Comparison of ENCODE assay signal across 27 cellular contexts in the genomic region with DNA sequence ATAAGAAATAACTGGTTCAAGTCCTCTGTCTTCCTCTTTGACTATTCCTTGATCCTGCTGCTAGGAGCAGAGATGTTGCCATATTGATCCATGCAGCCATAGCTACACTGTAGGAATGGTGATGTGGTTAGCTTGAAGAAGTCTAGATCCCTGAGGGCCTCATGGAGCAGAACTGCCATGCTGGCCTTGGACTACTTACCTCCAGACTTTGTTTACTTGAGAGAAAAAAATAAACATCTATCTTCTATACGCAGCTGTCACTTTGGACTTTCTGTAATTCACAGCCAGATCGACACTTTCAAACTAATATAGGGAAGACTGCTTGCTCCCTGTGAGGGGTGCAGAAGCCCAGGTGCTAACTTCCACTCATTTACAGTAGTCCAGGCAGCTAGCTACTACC.
"Had no signal": no experiment of that assay in that cellular context is flagged by ENCODE, and none has a peak within 500 bp of the region (broad histone marks: within the 10 kb centered on the region; RNA-seq: fewer than 3 reads in every experiment).

No MANE protein-coding gene starts in this region.

- H3K4me1 Mint-ChIP-seq: stimulated activated memory B cell treated with anti-CD40 and anti-IgM and Interleukin-4, amounts not matched to agents 10 μg/mL and 1 μg/mL and 100 μg/mL, for 72 hours had no signal

- H3K9me3 ChIP-seq: gastroesophageal sphincter, stomach, suprapubic skin, tibial nerve had no signal

- ATAC-seq: gastroesophageal sphincter; sciatic nerve; stimulated activated memory B cell treated with anti-CD40 and anti-IgM and Interleukin-4, amounts not matched to agents 10 μg/mL and 1 μg/mL and 100 μg/mL, for 72 hours had no signal

- H3K4me3 ChIP-seq: coronary artery, gastroesophageal sphincter, stomach, suprapubic skin, tibial nerve had no signal

- H3K4me3 Mint-ChIP-seq: activated naive CD8-positive, alpha-beta T cell treated with anti-CD3 and anti-CD28 coated beads, Interleukin-2, amount 10 ng/mL, durations not matched to agents 7 days and 5 days; endodermal cell; stimulated activated memory B cell treated with anti-CD40 and anti-IgM and Interleukin-4, amounts not matched to agents 10 μg/mL and 1 μg/mL and 100 μg/mL, for 72 hours; T-helper 2 cell treated with Interferon-gamma antibody and Interleukin-4, amounts not matched to agents 5 μg/mL and 100 μg/mL, for 36 hours had no signal

- DNase-seq: activated CD4-positive, alpha-beta T cell treated with anti-CD3 and anti-CD28 coated beads, Interleukin-2, amount 50 U/mL, for 1 hour; activated CD4-positive, CD25-positive, alpha-beta regulatory T cell treated with anti-CD3 and anti-CD28 coated beads, Interleukin-2, amount 50 U/mL, for 72 hours; activated CD8-positive, alpha-beta memory T cell treated with anti-CD3 and anti-CD28 coated beads for 24 hours; activated CD8-positive, alpha-beta memory T cell treated with anti-CD3 and anti-CD28 coated beads, Interleukin-2, amount 50 U/mL, for 4 hours; activated effector memory CD4-positive, alpha-beta T cell treated with anti-CD3 and anti-CD28 coated beads, Interleukin-2, amount 50 U/mL, for 16 hours; activated naive CD8-positive, alpha-beta T cell treated with anti-CD3 and anti-CD28 coated beads, Interleukin-2, amount 10 ng/mL, durations not matched to agents 7 days and 5 days; activated T-cell treated with anti-CD3 and anti-CD28 coated beads, Interleukin-2, amount 50 U/mL, for 48 hours; amygdala; cerebellar nuclear complex; endodermal cell; head of caudate nucleus; hypothalamus; midbrain; nucleus accumbens; small intestine; stimulated activated CD4-positive, alpha-beta T cell treated with anti-CD3 and anti-CD28 coated beads, Interleukin-2, amount 100 ng/mL, for 24 hours; stomach had no signal

- H3K27me3 Mint-ChIP-seq: activated naive CD8-positive, alpha-beta T cell treated with anti-CD3 and anti-CD28 coated beads, Interleukin-2, amount 10 ng/mL, durations not matched to agents 7 days and 5 days; stimulated activated memory B cell treated with anti-CD40 and anti-IgM and Interleukin-4, amounts not matched to agents 10 μg/mL and 1 μg/mL and 100 μg/mL, for 72 hours had no signal

- H3K9me3 Mint-ChIP-seq: activated naive CD8-positive, alpha-beta T cell treated with anti-CD3 and anti-CD28 coated beads, Interleukin-2, amount 10 ng/mL, durations not matched to agents 7 days and 5 days; endodermal cell; stimulated activated memory B cell treated with anti-CD40 and anti-IgM and Interleukin-4, amounts not matched to agents 10 μg/mL and 1 μg/mL and 100 μg/mL, for 72 hours; T-helper 2 cell treated with Interferon-gamma antibody and Interleukin-4, amounts not matched to agents 5 μg/mL and 100 μg/mL, for 36 hours had no signal

- H3K4me1 ChIP-seq: gastroesophageal sphincter, parathyroid adenoma, stomach had no signal

- H3K27ac Mint-ChIP-seq: activated naive CD8-positive, alpha-beta T cell treated with anti-CD3 and anti-CD28 coated beads, Interleukin-2, amount 10 ng/mL, durations not matched to agents 7 days and 5 days; endodermal cell; stimulated activated memory B cell treated with anti-CD40 and anti-IgM and Interleukin-4, amounts not matched to agents 10 μg/mL and 1 μg/mL and 100 μg/mL, for 72 hours; T-helper 2 cell treated with Interferon-gamma antibody and Interleukin-4, amounts not matched to agents 5 μg/mL and 100 μg/mL, for 36 hours had no signal

- H3K27ac ChIP-seq: coronary artery, epithelial cell of prostate, gastroesophageal sphincter, parathyroid adenoma, stomach, suprapubic skin, tibial nerve, VCaP had no signal

- H3K27me3 ChIP-seq: gastroesophageal sphincter, stomach, suprapubic skin, tibial nerve had no signal
